6 cellular contexts compared by ENCODE assay signal in the genomic region with DNA sequence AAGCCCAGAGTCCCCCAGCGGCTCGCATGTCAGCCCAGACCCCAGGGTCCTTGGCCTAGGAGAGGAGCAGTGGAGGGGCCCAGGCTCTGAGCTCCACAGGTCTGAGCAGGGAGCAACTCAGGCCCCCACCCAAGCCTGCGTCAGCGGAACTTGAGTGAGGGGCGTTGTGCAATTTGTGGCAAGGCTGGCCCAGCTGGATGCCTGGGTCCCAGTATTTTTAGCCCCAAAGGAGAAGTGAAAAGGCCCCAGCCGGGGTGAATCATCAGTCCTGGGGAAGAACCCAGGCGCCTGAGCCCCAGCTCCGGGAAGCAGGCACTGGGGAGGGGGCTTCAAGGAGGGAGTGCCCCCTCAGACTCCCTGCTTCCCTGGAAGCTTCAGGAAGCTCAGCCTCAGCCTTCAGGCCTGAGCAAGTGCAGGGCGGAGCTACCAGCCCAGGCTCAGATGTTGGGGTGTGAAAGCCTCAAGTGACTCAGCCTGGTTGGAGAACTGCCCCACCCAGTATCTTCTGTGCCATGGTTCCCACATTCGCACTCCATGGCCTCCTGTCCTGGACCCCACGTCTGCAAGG. TPM values are rescaled to one million over a fixed set of nuclear protein-coding genes. Genes with fewer than 3 reads are reported as not detected.
A peak's percentile ranks its signal among the peaks of the same experiment; 100 is the strongest.
DNase-seq lines count a peak whose midpoint lies in the region; ATAC-seq and FAIRE-seq lines count a peak whose summit lies in the region.

No MANE protein-coding gene starts in this region.

- peaks cover 8 to 70% (median 39%) of the 10 kb centered on the region in 4 donors for H3K4me1 Mint-ChIP-seq in CD4-positive, CD25-positive, alpha-beta regulatory T cell

- no peak for ATAC-seq in CD4-positive, CD25-positive, alpha-beta regulatory T cell (ENCODE audit: low read depth in 2 of 2)
- peak; percentile 65 for ATAC-seq in esophagus mucosa
- no peak for ATAC-seq in HG03378 (IDR thresholded peaks at IDR 0.05; ENCODE audit: unreplicated experiment)

- H3K9me3 ChIP-seq in CD4-positive, CD25-positive, alpha-beta regulatory T cell (ENCODE audit: control insufficient read depth in 2 of 2, low read length in 2 of 2) = no peaks in the 10 kb centered on the region
- H3K9me3 ChIP-seq in small intestine (ENCODE audit: control insufficient read depth, low read depth) = no peaks in the 10 kb centered on the region

- FAIRE-seq in small intestine (lab: Jason Lieb, UNC) (no peak), urothelium cell line (lab: Jason Lieb, UNC) (no peak)

- H3K27me3 Mint-ChIP-seq in CD4-positive, CD25-positive, alpha-beta regulatory T cell = peaks cover 8% of the 10 kb centered on the region

- peaks cover 56% of the 10 kb centered on the region for H3K4me1 ChIP-seq in CD4-positive, CD25-positive, alpha-beta regulatory T cell (ENCODE audit: control insufficient read depth, insufficient read depth, low read length, poor library complexity, severe bottlenecking)
- peaks cover 17 to 18% of the 10 kb centered on the region in 2 donors for H3K4me1 ChIP-seq in small intestine (ENCODE audit: control insufficient read depth in 2 of 2, insufficient read depth in 1 of 2, low read depth in 1 of 2, low read length in 1 of 2)

- H3K27ac ChIP-seq in CD4-positive, CD25-positive, alpha-beta regulatory T cell (ENCODE audit: insufficient read depth, low read length, poor library complexity, severe bottlenecking) = peak overlapping the region; percentile 83
- peak overlapping the region; percentile 98 to 100 for H3K27ac ChIP-seq in small intestine (ENCODE audit: low read depth in 1 of 2, low read length in 1 of 2)

- no peak overlapping the region for H3K4me3 ChIP-seq in CD4-positive, CD25-positive, alpha-beta regulatory T cell (ENCODE audit: low read depth, low read length)
- peak overlapping the region in 1 of 2 donors; percentile 24 for H3K4me3 ChIP-seq in small intestine (ENCODE audit: low read depth in 1 of 2, low read length in 2 of 2)

- H3K9me3 Mint-ChIP-seq in CD4-positive, CD25-positive, alpha-beta regulatory T cell = no peaks in the 10 kb centered on the region

- WGBS in small intestine, 3 donors = 26 to 51% (median 45%) methylated on average over 11 of the region's 11 CpGs

- DNase-seq in CD4-positive, CD25-positive, alpha-beta regulatory T cell = peak in 1 of 3 donors; percentile 75
- peak; percentile 82 for DNase-seq in SW480 (ENCODE audit: low spot score)
- peak; percentile 96 for DNase-seq in small intestine
- DNase-seq in urothelium cell line (ENCODE audit: low spot score) = no peak

- H3K4me3 Mint-ChIP-seq in CD4-positive, CD25-positive, alpha-beta regulatory T cell = peak overlapping the region in 3 of 4 donors; percentile 76 to 94 (median 79)

- no peaks in the 10 kb centered on the region for H3K27me3 ChIP-seq in CD4-positive, CD25-positive, alpha-beta regulatory T cell (ENCODE audit: control insufficient read depth, insufficient read depth, low read length)
- no peaks in the 10 kb centered on the region for H3K27me3 ChIP-seq in small intestine (ENCODE audit: control insufficient read depth in 2 of 2, insufficient read depth in 2 of 2, low read length in 2 of 2)

- peak overlapping the region; percentile 95 to 98 (median 98) for H3K27ac Mint-ChIP-seq in CD4-positive, CD25-positive, alpha-beta regulatory T cell

- H3K36me3 ChIP-seq in CD4-positive, CD25-positive, alpha-beta regulatory T cell (ENCODE audit: control insufficient read depth, insufficient read depth, low read length) = peaks cover 21% of the 10 kb centered on the region
- peaks cover 0 to 4% of the 10 kb centered on the region in 2 donors for H3K36me3 ChIP-seq in small intestine (ENCODE audit: control insufficient read depth in 2 of 2, insufficient read depth in 2 of 2, low read length in 2 of 2)

- peaks cover 21% of the 10 kb centered on the region for H3K36me3 Mint-ChIP-seq in CD4-positive, CD25-positive, alpha-beta regulatory T cell

RNA-seq across cellular contexts. Expression of gene MED29, which starts 7.2 kb away (rescaled TPM):
- total RNA-seq in CD4-positive, CD25-positive, alpha-beta regulatory T cell = 65.6 TPM
- polyA plus RNA-seq in CD4-positive, CD25-positive, alpha-beta regulatory T cell = 10 to 100 TPM; 53.6 to 61.4 (median 57.9) TPM
- total RNA-seq in esophagus mucosa = 21.4 TPM
- 10 to 100 TPM; 20.3 to 29.3 (median 21.9) TPM for polyA plus RNA-seq in small intestine

RNA-seq across cellular contexts. Expression of gene PAF1, which starts 7.5 kb away (rescaled TPM):
- 138 TPM for total RNA-seq in CD4-positive, CD25-positive, alpha-beta regulatory T cell
- 10 to 100 TPM; 35.0 to 46.7 (median 39.0) TPM for polyA plus RNA-seq in CD4-positive, CD25-positive, alpha-beta regulatory T cell
- 29.5 TPM for total RNA-seq in esophagus mucosa
- 10 to 100 TPM; 32.9 to 39.2 (median 36.5) TPM for polyA plus RNA-seq in small intestine

RNA-seq across cellular contexts. Expression of gene ZFP36, which starts 8.3 kb away (rescaled TPM):
- total RNA-seq in CD4-positive, CD25-positive, alpha-beta regulatory T cell = 1,400 TPM
- polyA plus RNA-seq in CD4-positive, CD25-positive, alpha-beta regulatory T cell = 100 to 1,000 TPM in 3 of 4 donors, 10 to 100 TPM in 1; 89.8 to 134 (median 109) TPM
- 141 TPM for total RNA-seq in esophagus mucosa
- 100 to 1,000 TPM; 104 to 222 (median 167) TPM for polyA plus RNA-seq in small intestine

RNA-seq across cellular contexts. Expression of gene PLEKHG2, which starts 14.1 kb away (rescaled TPM):
- 209 TPM for total RNA-seq in CD4-positive, CD25-positive, alpha-beta regulatory T cell
- polyA plus RNA-seq in CD4-positive, CD25-positive, alpha-beta regulatory T cell = 1 to 10 TPM; 1.3 to 3.9 (median 3.1) TPM
- total RNA-seq in esophagus mucosa = 12.8 TPM
- 1 to 10 TPM; 1.9 to 6.5 (median 6.1) TPM for polyA plus RNA-seq in small intestine

RNA-seq across cellular contexts. Expression of gene RPS16, which starts 37.4 kb away (rescaled TPM):
- total RNA-seq in CD4-positive, CD25-positive, alpha-beta regulatory T cell = 2,708 TPM
- polyA plus RNA-seq in CD4-positive, CD25-positive, alpha-beta regulatory T cell = 1,000 to 10,000 TPM; 1,440 to 2,367 (median 1,925) TPM
- 2,374 TPM for total RNA-seq in esophagus mucosa
- polyA plus RNA-seq in small intestine = 1,000 to 10,000 TPM; 1,341 to 3,643 (median 3,272) TPM
